In genomic region chr12:111330800-111331752, GRCh38 we compare ENCODE assay signal across 8 cellular contexts. TPM values are rescaled to one million over a fixed set of nuclear protein-coding genes. Genes with fewer than 3 reads are reported as not detected.
DNase-seq lines count a peak whose midpoint lies in the region; ATAC-seq, FAIRE-seq and TF ChIP-seq lines count a peak whose summit lies in the region.

No MANE protein-coding gene starts in this region.

- H3K4me3 Mint-ChIP-seq in Caco-2 (ENCODE audit: unreplicated experiment): no peak overlapping the region

- H4K20me1 ChIP-seq in endothelial cell of umbilical vein (replicated peaks; ENCODE audit: control insufficient read depth, extremely low read depth, insufficient read depth, low read length) (no peaks in the 10 kb centered on the region), neural cell (ENCODE audit: insufficient read depth) (no peaks in the 10 kb centered on the region)

- H3K27me3 ChIP-seq in Caco-2 (replicated peaks; ENCODE audit: control insufficient read depth, insufficient read depth, low read length) (no peaks in the 10 kb centered on the region), endothelial cell of umbilical vein (ENCODE audit: control insufficient read depth in 2 of 2, insufficient read depth in 2 of 2, low read length in 2 of 2) (peaks cover 0 to 3% of the 10 kb centered on the region in 2 experiments), neural cell (ENCODE audit: insufficient read depth, low read depth, low read length) (no peaks in the 10 kb centered on the region)

- BruUV-seq in Caco-2 (replicated peaks; lab: Mats Ljungman, UMichigan) (no TSS peak), endothelial cell of umbilical vein (replicated peaks; lab: Mats Ljungman, UMichigan) (no TSS peak)

- H3F3A ChIP-seq in neural cell (ENCODE audit: insufficient read depth, low read length, poor library complexity, severe bottlenecking): no peaks in the 10 kb centered on the region

- TF ChIP-seq CTCF in Caco-2 (IDR thresholded peaks at IDR 0.05; ENCODE audit: insufficient read depth in 1 of 2, low read depth in 1 of 2, low read length in 1 of 2, severe bottlenecking in 1 of 2, unreplicated experiment in 1 of 2): peak; percentile 52 to 59
- peak; percentile 39 to 54 for TF ChIP-seq CTCF in endothelial cell of umbilical vein (IDR thresholded peaks at IDR 0.05; ENCODE audit: extremely low read depth in 1 of 2, insufficient read depth in 1 of 2, low read depth in 1 of 2, low read length in 2 of 2)
- peak; percentile 60 for TF ChIP-seq CTCF in neural cell (IDR thresholded peaks at IDR 0.05; ENCODE audit: poor library complexity, severe bottlenecking)

- no peaks in the 10 kb centered on the region for H3K9me3 Mint-ChIP-seq in Caco-2 (ENCODE audit: unreplicated experiment)

- TF ChIP-seq EP300 in neural cell (conservative IDR thresholded peaks at IDR 0.05; ENCODE audit: poor library complexity, severe bottlenecking): no peak

- no peaks in the 10 kb centered on the region for H3K4me1 ChIP-seq in Caco-2
- no peaks in the 10 kb centered on the region for H3K4me1 ChIP-seq in endothelial cell of umbilical vein (ENCODE audit: control insufficient read depth, extremely low read depth, insufficient read depth, low read length)

- TF ChIP-seq RAD21 in neural cell (conservative IDR thresholded peaks at IDR 0.05): peak; percentile 47

- H3K4me2 ChIP-seq in endothelial cell of umbilical vein (ENCODE audit: insufficient read depth, low read length): no peak overlapping the region
- H3K4me2 ChIP-seq in neural cell (ENCODE audit: low read length): no peak overlapping the region

- no peaks in the 10 kb centered on the region for H3K4me1 Mint-ChIP-seq in Caco-2 (ENCODE audit: low read depth, unreplicated experiment)

- CTCF ChIA-PET in Caco-2 (lab: Charles Lee): interaction anchor here (0.6 to 1.9 kb wide), 4 partner anchors 9 to 121 kb away, joined by 3 to 12 read pairs (median 6); no protein-coding TSS in a partner anchor
- CTCF ChIA-PET in endothelial cell of umbilical vein (lab: Charles Lee): interaction anchor here (0.6 to 3.1 kb wide), 21 partner anchors 8 to 481 kb away, joined by 3 to 40 read pairs (median 4); partner anchors contain the start of gene PHETA1

- DNase-seq in Caco-2 (peak in 1 of 2 experiments; percentile 49), HCEC 1CT (peak; percentile 68), OCI-M2 (lab: John Stamatoyannopoulos, UW; ENCODE audit: unreplicated experiment) (peak; percentile 0), endothelial cell of umbilical vein (ENCODE audit: low read depth, low spot score) (peak; percentile 59), cerebellar nuclear complex (lab: John Stamatoyannopoulos, UW) (no peak)
- no peak for DNase-seq in activated CD4-positive, alpha-beta T cell treated with anti-CD3 and anti-CD28 coated beads for 48 hours

- H3K27me3 Mint-ChIP-seq in Caco-2 (ENCODE audit: insufficient read depth, unreplicated experiment): no peaks in the 10 kb centered on the region

- FAIRE-seq in endothelial cell of umbilical vein (lab: Jason Lieb, UNC): peak; percentile 93

- H3K9me1 ChIP-seq in endothelial cell of umbilical vein (replicated peaks; ENCODE audit: control insufficient read depth, extremely low read depth, insufficient read depth, low read length): no peaks in the 10 kb centered on the region

- H2AFZ ChIP-seq in endothelial cell of umbilical vein (ENCODE audit: low read depth, low read length) (peak overlapping the region; percentile 33), neural cell (ENCODE audit: low read depth, low read length) (no peak overlapping the region)

- POLR2A ChIA-PET in Caco-2 (lab: Charles Lee): no interaction called here
- POLR2A ChIA-PET in endothelial cell of umbilical vein (lab: Charles Lee): no interaction called here

- H3K9ac ChIP-seq in endothelial cell of umbilical vein (replicated peaks; ENCODE audit: extremely low read depth, insufficient read depth, low read length) (no peak overlapping the region), neural cell (ENCODE audit: low read length) (no peak overlapping the region)

- no peaks in the 10 kb centered on the region for H3K9me3 ChIP-seq in Caco-2
- no peaks in the 10 kb centered on the region for H3K9me3 ChIP-seq in endothelial cell of umbilical vein (replicated peaks; ENCODE audit: control insufficient read depth, insufficient read depth, low read length)
- H3K9me3 ChIP-seq in neural cell (ENCODE audit: low read length): no peaks in the 10 kb centered on the region

- TF ChIP-seq POLR2A in endothelial cell of umbilical vein (IDR thresholded peaks at IDR 0.05; ENCODE audit: low read depth, low read length): no peak

- no peak for ATAC-seq in HG03139 (IDR thresholded peaks at IDR 0.05; ENCODE audit: unreplicated experiment)

- no peaks in the 10 kb centered on the region for H3K9me2 ChIP-seq in neural cell (ENCODE audit: insufficient read depth, low read length)

- dilution Hi-C loops in endothelial cell of umbilical vein (cut with MboI; ENCODE audit: extremely low pct_ligation_motif_present, low sequenced_read_pairs): no loop called here

- no peak overlapping the region for H3K27ac Mint-ChIP-seq in Caco-2 (ENCODE audit: unreplicated experiment)

- intact Hi-C loops in Caco-2 (cut with micrococcal nuclease; ENCODE audit: unreplicated experiment): loop anchor here (2.0 kb wide), 2 partner anchors 66 to 122 kb away; no protein-coding TSS in a partner anchor
- intact Hi-C loops in endothelial cell of umbilical vein (cut with micrococcal nuclease): loop anchor here (1.0 to 5.0 kb wide), 5 partner anchors 66 to 341 kb away; no protein-coding TSS in a partner anchor

- H3K4me3 ChIP-seq in Caco-2 (ENCODE audit: low read depth, low read length) (no peak overlapping the region), endothelial cell of umbilical vein (replicated peaks in 1 of 3; ENCODE audit: insufficient read depth in 1 of 3, low read depth in 1 of 3, low read length in 3 of 3) (no peak overlapping the region), neural cell (ENCODE audit: low read length) (no peak overlapping the region)

- H3K27ac ChIP-seq in endothelial cell of umbilical vein (ENCODE audit: insufficient read depth, low read depth, low read length): no peak overlapping the region
- no peak overlapping the region for H3K27ac ChIP-seq in neural cell (ENCODE audit: low read length)

- H3K36me3 ChIP-seq in Caco-2 (ENCODE audit: control insufficient read depth, insufficient read depth, low read length): no peaks in the 10 kb centered on the region
- no peaks in the 10 kb centered on the region for H3K36me3 ChIP-seq in endothelial cell of umbilical vein (ENCODE audit: control insufficient read depth in 2 of 2, extremely low read depth in 1 of 2, insufficient read depth in 2 of 2, low read length in 2 of 2)
- no peaks in the 10 kb centered on the region for H3K36me3 ChIP-seq in neural cell (ENCODE audit: insufficient read depth, low read length)

- H3K79me2 ChIP-seq in endothelial cell of umbilical vein (ENCODE audit: control insufficient read depth, insufficient read depth, low read length) (no peaks in the 10 kb centered on the region), neural cell (replicated peaks; ENCODE audit: insufficient read depth, low read length) (no peaks in the 10 kb centered on the region)

- peaks cover 15% of the 10 kb centered on the region for H3K36me3 Mint-ChIP-seq in Caco-2 (ENCODE audit: insufficient read depth, unreplicated experiment)

TF ChIP-seq in endothelial cell of umbilical vein, 7 proteins besides CTCF, POLR2A, EP300 and RAD21:
- TF ChIP-seq MAX (IDR thresholded peaks at IDR 0.05; ENCODE audit: insufficient read depth, insufficient read length) (no peak), FOS (IDR thresholded peaks at IDR 0.05; ENCODE audit: borderline replicate concordance, insufficient read depth, low read length) (no peak), POLR2AphosphoS5 (IDR thresholded peaks at IDR 0.05; ENCODE audit: insufficient read depth, low read depth, low read length) (no peak), JUN (IDR thresholded peaks at IDR 0.05; ENCODE audit: borderline replicate concordance, insufficient read depth, insufficient read length, low read depth) (no peak), GATA2 (IDR thresholded peaks at IDR 0.05; ENCODE audit: insufficient read depth, insufficient read length, low read depth, low read length) (no peak), MYC (IDR thresholded peaks at IDR 0.05; ENCODE audit: low read depth, low read length) (no peak), EZH2 (IDR thresholded peaks at IDR 0.05; ENCODE audit: borderline replicate concordance, low read depth, low read length, severe bottlenecking) (no peak)

TF ChIP-seq in neural cell, 6 proteins besides CTCF, POLR2A, EP300 and RAD21 (continues in another document):
- TF ChIP-seq SMC3 (conservative IDR thresholded peaks at IDR 0.05; ENCODE audit: poor library complexity): peak; percentile 64

RNA-seq across cellular contexts. Expression of gene PHETA1, which starts 37.8 kb away (rescaled TPM):
- 14.9 and 17.2 TPM in 2 replicates for total RNA-seq in Caco-2 (2022)
- 12.9 and 20.0 TPM in 2 replicates for total RNA-seq in endothelial cell of umbilical vein
- 10.6 and 12.8 TPM in 2 replicates for polyA plus RNA-seq in endothelial cell of umbilical vein
- 7.5 and 11.3 TPM in 2 replicates for polyA plus RNA-seq in endothelial cell of umbilical vein (2011; cell fraction: cytosol; rRNA removed)
- polyA plus RNA-seq in endothelial cell of umbilical vein (2011; cell fraction: nucleus; rRNA removed): 10.4 and 13.9 TPM in 2 replicates
- polyA plus RNA-seq in endothelial cell of umbilical vein (2012): 12.6 and 16.8 TPM in 2 replicates
- 4.4 and 6.7 TPM in 2 replicates for polyA minus RNA-seq in endothelial cell of umbilical vein
- 1.8 TPM for polyA minus RNA-seq in endothelial cell of umbilical vein (2011; cell fraction: cytosol; rRNA and poly(A)+ RNA removed)
- polyA minus RNA-seq in endothelial cell of umbilical vein (2011; cell fraction: nucleus; rRNA and poly(A)+ RNA removed): 2.5 and 6.5 TPM in 2 replicates
- polyA plus RNA-seq in neural cell: 25.4 and 26.5 TPM in 2 replicates
- 20.0 and 20.8 TPM in 2 replicates for polyA minus RNA-seq in neural cell

Comparison
In these comparisons a context has a peak if more than half of its experiments do, and no peak if none do; other contexts are left out.
1. DNase-seq: peak in HCEC 1CT (single experiment), OCI-M2 (single experiment) and endothelial cell of umbilical vein (single experiment); none in cerebellar nuclear complex (0 of 2) and activated CD4-positive, alpha-beta T cell treated with anti-CD3 and anti-CD28 coated beads for 48 hours (single experiment).
2. Peak in every context shown above with its lines, with median percentiles within 50 percentile points of each other: CTCF ChIP-seq.